10 cellular contexts compared by ENCODE assay signal in genomic region chr12:45232146-45232731, GRCh38. TPM values are rescaled to one million over a fixed set of nuclear protein-coding genes. Genes with fewer than 3 reads are reported as not detected.
DNase-seq lines count a peak whose midpoint lies in the region; ATAC-seq, FAIRE-seq and TF ChIP-seq lines count a peak whose summit lies in the region.
"Had no signal": no experiment of that assay in that cellular context is flagged by ENCODE, and none has a peak within 500 bp of the region (broad histone marks: within the 10 kb centered on the region; RNA-seq: fewer than 3 reads in every experiment).

No MANE protein-coding gene starts in this region.

- CTCF ChIA-PET in A549 (lab: Yijun Ruan, JAX), result interaction anchor here (0.6 to 4.9 kb wide), 9 partner anchors 9 to 494 kb away, joined by 4 to 31 read pairs (median 5); partner anchors contain the start of gene ANO6

- no peak for TF ChIP-seq POLR2A in A549 (IDR thresholded peaks at IDR 0.05; ENCODE audit: low read length)
- no peak for TF ChIP-seq POLR2A in lower leg skin (IDR thresholded peaks at IDR 0.05)

- H3K9me3 ChIP-seq in A549, result no peaks in the 10 kb centered on the region
- no peaks in the 10 kb centered on the region for H3K9me3 ChIP-seq in colonic mucosa

- no peak for TF ChIP-seq EP300 in A549 (IDR thresholded peaks at IDR 0.05)

- H3K4me1 ChIP-seq in A549 (peaks cover 50% of the 10 kb centered on the region), colonic mucosa (no peaks in the 10 kb centered on the region)

- peaks cover 54% of the 10 kb centered on the region for H3K4me1 Mint-ChIP-seq in nephron
- H3K4me1 Mint-ChIP-seq in glutamatergic neuron (ENCODE audit: low read depth, unreplicated experiment), result peaks cover 15% of the 10 kb centered on the region

- H3K27ac Mint-ChIP-seq in nephron (peak overlapping the region; percentile 27 to 93 (median 62)), glutamatergic neuron (ENCODE audit: unreplicated experiment) (no peak overlapping the region)
- H3K27ac Mint-ChIP-seq: dendritic cell treated with granulocyte-macrophage colony-stimulating factor and Interleukin-4, amounts not matched to agents 40 ng/mL and 50 ng/mL, for 4 days had no signal

- H3K9me3 Mint-ChIP-seq in nephron (peaks cover 2% of the 10 kb centered on the region), glutamatergic neuron (ENCODE audit: unreplicated experiment) (no peaks in the 10 kb centered on the region)
- H3K9me3 Mint-ChIP-seq: dendritic cell treated with granulocyte-macrophage colony-stimulating factor and Interleukin-4, amounts not matched to agents 40 ng/mL and 50 ng/mL, for 4 days had no signal

- H3K4me2 ChIP-seq in A549, result peak overlapping the region; percentile 82

- H3K27me3 ChIP-seq in colonic mucosa, result no peaks in the 10 kb centered on the region

- H3K36me3 Mint-ChIP-seq in nephron (ENCODE audit: low read depth), result peaks cover 23% of the 10 kb centered on the region
- no peaks in the 10 kb centered on the region for H3K36me3 Mint-ChIP-seq in glutamatergic neuron (ENCODE audit: unreplicated experiment)

- intact Hi-C loops in colonic mucosa (cut with DNase I), result no loop called here
- intact Hi-C loops in lower leg skin (cut with DNase I; ENCODE audit: low total_unique reads), result no loop called here

- H3K9ac ChIP-seq in colonic mucosa (ENCODE audit: low read depth in 2 of 2, low read length in 2 of 2), result no peak overlapping the region

- ATAC-seq in A549, result 0 out of 6 replicates have a peak, but pooled peaks of 1 of the 2 experiments have one; percentile 0

- 42% methylated on average over 3 of the region's 3 CpGs for whole genome bisulfite sequencing in A549 (ENCODE audit: missing lambda C conversion rate)
- 84 to 85% methylated on average over 3 of the region's 3 CpGs for WGBS in lower leg skin, 2 donors

- FAIRE-seq in A549 (lab: Jason Lieb, UNC), result no peak

- H3K27me3 Mint-ChIP-seq in nephron (ENCODE audit: low read depth) (no peaks in the 10 kb centered on the region), glutamatergic neuron (ENCODE audit: unreplicated experiment) (no peaks in the 10 kb centered on the region)
- H3K27me3 Mint-ChIP-seq: dendritic cell treated with granulocyte-macrophage colony-stimulating factor and Interleukin-4, amounts not matched to agents 40 ng/mL and 50 ng/mL, for 4 days had no signal

- no peak overlapping the region for H3K4me3 Mint-ChIP-seq in nephron
- no peak overlapping the region for H3K4me3 Mint-ChIP-seq in glutamatergic neuron (ENCODE audit: unreplicated experiment)
- H3K4me3 Mint-ChIP-seq: dendritic cell treated with granulocyte-macrophage colony-stimulating factor and Interleukin-4, amounts not matched to agents 40 ng/mL and 50 ng/mL, for 4 days had no signal

- DNase-seq in A549 (ENCODE audit: low read depth in 1 of 2, low spot score in 1 of 2) (no peak), HT-29 (ENCODE audit: low spot score) (peak; percentile 6), colonic mucosa (no peak), lower leg skin (ENCODE audit: low spot score in 2 of 2) (no peak), caudate nucleus (lab: John Stamatoyannopoulos, UW) (no peak), epidermal melanocyte (ENCODE audit: insufficient read length, low spot score) (no peak), glutamatergic neuron (no peak)
- DNase-seq: NCI-H187 treated with DMSO at 0.1 percent for 48 hours had no signal

- no peak for TF ChIP-seq RAD21 in A549 (conservative IDR thresholded peaks at IDR 0.05 in 1 of 2, IDR thresholded peaks at IDR 0.05 in 1 of 2)

- POLR2A ChIA-PET in A549 (lab: Yijun Ruan, JAX), result interaction anchor here (0.6 to 4.3 kb wide), 5 partner anchors 13 to 496 kb away, joined by 3 to 40 read pairs (median 7); partner anchors contain the start of gene ANO6

- TF ChIP-seq CTCF in A549 (IDR thresholded peaks at IDR 0.05) (no peak), colonic mucosa (IDR thresholded peaks at IDR 0.05) (no peak), nephron (IDR thresholded peaks at IDR 0.05; ENCODE audit: unreplicated experiment in 3 of 3) (no peak), lower leg skin (IDR thresholded peaks at IDR 0.05) (no peak), glutamatergic neuron (IDR thresholded peaks at IDR 0.05; ENCODE audit: partially characterized antibody, unreplicated experiment) (no peak)

- H3K27ac ChIP-seq in A549 (peak overlapping the region; percentile 84 to 85), colonic mucosa (peak overlapping the region; percentile 16), caudate nucleus (ENCODE audit: low read depth, low read length) (no peak overlapping the region)

- H3K36me3 ChIP-seq in colonic mucosa, result no peaks in the 10 kb centered on the region

- 0 out of 3 replicates have a peak overlapping the region, but pooled peaks have one; percentile 4 for H3K4me3 ChIP-seq in A549
- H3K4me3 ChIP-seq in colonic mucosa, result no peak overlapping the region
- no peak overlapping the region for H3K4me3 ChIP-seq in lower leg skin (ENCODE audit: low read depth, poor library complexity, severe bottlenecking)

TF ChIP-seq in A549, 52 proteins besides CTCF, POLR2A, EP300 and RAD21:
- TF ChIP-seq FOSB (CRISPR knock-in tag; IDR thresholded peaks at IDR 0.05), result 0 out of 2 replicates have a peak, but pooled peaks have one; percentile 55
- no peak for TF ChIP-seq E2F6 (IDR thresholded peaks at IDR 0.05; ENCODE audit: borderline replicate concordance, low read depth)

RNA-seq across cellular contexts. Expression of gene ANO6, which starts 16.3 kb away (rescaled TPM):
- polyA plus RNA-seq in A549 (2011; rRNA removed) (80.0 and 85.4 TPM in 2 replicates), A549 (2017; fragmentation: RNase III; extraction: RNeasy Plus Mini Kit Qiagen cat#74134 plus additional on column Dnase treatment) (39.5 to 48.3 TPM (median 41.7 TPM) in 3 replicates)
- 17.1 and 21.2 TPM in 2 replicates for polyA plus RNA-seq in A549 (2012; cell fraction: cytosol; rRNA removed)
- polyA plus RNA-seq in A549 (2012; cell fraction: nucleus; rRNA removed), result 11.7 and 18.0 TPM in 2 replicates
- 61.3 and 62.3 TPM in 2 replicates for polyA minus RNA-seq in A549 (2011; rRNA and poly(A)+ RNA removed)
- total RNA-seq in HT-29 (2014; rRNA removed; shearing (Covaris generic)), result 28.3 and 30.5 TPM in 2 replicates
- total RNA-seq in colonic mucosa (10 to 100 TPM; 13.2 to 21.2 TPM), lower leg skin (10 to 100 TPM; 36.3 to 41.1 (median 38.9) TPM), glutamatergic neuron (ENCODE audit: unreplicated experiment) (35.9 TPM)
